Comparison of ENCODE assay signal across 14 cellular contexts in the genomic region with DNA sequence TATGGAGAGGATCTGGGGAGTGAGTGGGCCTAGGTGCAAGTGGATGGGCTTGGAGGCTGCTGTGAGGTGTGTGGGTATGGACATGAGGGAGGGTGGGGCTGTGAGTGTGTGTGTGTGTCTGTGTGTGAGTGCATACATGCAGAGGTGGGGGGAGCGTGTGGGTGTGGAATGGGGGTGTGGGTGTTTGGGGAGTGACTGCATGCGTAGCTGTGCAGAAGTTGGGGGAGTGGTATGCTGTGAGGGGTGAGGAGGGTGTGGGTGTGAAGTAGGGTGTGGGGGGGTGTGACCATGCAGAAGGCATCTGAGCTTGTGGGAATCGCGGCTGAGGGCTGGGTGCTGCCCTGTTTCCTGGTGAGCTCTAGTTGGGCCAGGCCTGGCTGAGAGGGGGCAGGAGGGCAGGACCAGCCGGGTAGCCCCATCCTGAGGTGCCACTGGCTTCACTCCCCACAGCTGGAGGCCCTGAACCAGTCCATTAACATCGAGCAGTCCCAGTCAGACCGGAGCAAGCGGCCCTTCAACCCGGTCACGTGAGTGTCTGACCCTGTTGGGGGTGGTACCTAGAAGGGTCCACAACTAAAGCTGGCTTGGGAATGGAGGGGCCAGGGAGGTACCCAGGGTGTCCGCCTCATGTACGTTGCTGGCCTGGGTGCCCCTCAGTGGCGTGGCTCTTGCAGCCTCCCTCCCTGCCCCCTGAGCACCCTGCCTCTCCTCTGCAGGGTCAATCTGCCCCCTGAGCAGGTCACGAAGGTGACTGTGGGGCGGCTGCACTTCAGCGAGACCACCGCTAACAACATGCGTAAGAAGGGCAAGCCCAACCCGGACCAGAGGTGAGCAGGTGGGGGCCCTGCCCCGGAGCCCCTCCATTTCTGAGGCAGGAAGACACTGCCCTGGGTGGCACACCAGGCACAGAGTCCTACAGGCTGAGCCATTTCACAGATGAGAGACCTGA. TPM values are rescaled to one million over a fixed set of nuclear protein-coding genes. Genes with fewer than 3 reads are reported as not detected.
DNase-seq lines count a peak whose midpoint lies in the region; ATAC-seq and TF ChIP-seq lines count a peak whose summit lies in the region.
"Had no signal": no experiment of that assay in that cellular context is flagged by ENCODE, and none has a peak within 500 bp of the region (broad histone marks: within the 10 kb centered on the region; RNA-seq: fewer than 3 reads in every experiment).

No MANE protein-coding gene starts in this region.

- H3K36me3 Mint-ChIP-seq in immature natural killer cell, result no peaks in the 10 kb centered on the region
- H3K36me3 Mint-ChIP-seq: T-cell had no signal

- H3K18ac ChIP-seq in trophoblast cell (ENCODE audit: low read length), result no peak overlapping the region

- H3K4me2 ChIP-seq in trophoblast cell (ENCODE audit: low read length) (no peak overlapping the region), mammary epithelial cell (ENCODE audit: insufficient read depth, low read depth, low read length) (no peak overlapping the region)

- no peaks in the 10 kb centered on the region for H4K20me1 ChIP-seq in mammary epithelial cell (ENCODE audit: insufficient read depth, low read length)

- H3K4me3 ChIP-seq in NT2/D1 (ENCODE audit: insufficient read length, low read depth), result no peak overlapping the region
- H3K4me3 ChIP-seq in trophoblast cell (ENCODE audit: low read depth, low read length), result peak overlapping the region; percentile 5
- no peak overlapping the region for H3K4me3 ChIP-seq in mammary epithelial cell (replicated peaks in 1 of 3; ENCODE audit: insufficient read depth in 1 of 3, low read depth in 2 of 3, low read length in 3 of 3)
- H3K4me3 ChIP-seq: heart left ventricle, pancreas, upper lobe of left lung had no signal

- no peak overlapping the region for H2AFZ ChIP-seq in trophoblast cell (ENCODE audit: insufficient read depth, low read length, poor library complexity)
- H2AFZ ChIP-seq in mammary epithelial cell (ENCODE audit: low read depth, low read length), result no peak overlapping the region

- no peak for TF ChIP-seq CTCF in mammary epithelial cell (conservative IDR thresholded peaks at IDR 0.05 in 1 of 2, IDR thresholded peaks at IDR 0.05 in 1 of 2; ENCODE audit: extremely low read depth in 1 of 2, insufficient read depth in 1 of 2, low read depth in 1 of 2, low read length in 2 of 2)
- no peak for TF ChIP-seq CTCF in GM13976 (IDR thresholded peaks at IDR 0.05; ENCODE audit: borderline replicate concordance, control extremely low read depth, extremely low read depth, insufficient read depth, missing control alignments)

- no CpG with 5 or more reads among the region's 20 CpGs for WGBS in trophoblast cell (ENCODE audit: extremely low coverage, insufficient coverage, insufficient read length)
- 95% methylated on average over 11 of the region's 20 CpGs for WGBS in mammary epithelial cell (ENCODE audit: low coverage, missing lambda C conversion rate)

- H4K12ac ChIP-seq in trophoblast cell (ENCODE audit: low read depth, low read length), result no peak overlapping the region

- CTCF ChIA-PET in mammary epithelial cell (lab: Charles Lee; ENCODE audit: low non-redundant PET), result no interaction called here

- dilution Hi-C loops in mammary epithelial cell (cut with HindIII; ENCODE audit: low sequenced_read_pairs), result no loop called here

- peak overlapping the region; percentile 6 for H2AK5ac ChIP-seq in trophoblast cell (ENCODE audit: low read length)

- H3K27ac Mint-ChIP-seq in immature natural killer cell, result peak overlapping the region in 5 of 6 donors; percentile 60 to 88 (median 66)
- H3K27ac Mint-ChIP-seq: T-cell had no signal

- peak; percentile 33 for DNase-seq in NK-92 treated with Interleukin-12 subunit alpha and Interleukin-12 subunit beta, amount 100 ng/mL, for 24 hours (lab: John Stamatoyannopoulos, UW)
- no peak for DNase-seq in NK-92 (lab: John Stamatoyannopoulos, UW; ENCODE audit: unreplicated experiment)
- DNase-seq in NT2/D1 (ENCODE audit: low read depth, low spot score), result no peak
- DNase-seq in immature natural killer cell, result peak; percentile 53 to 58 (median 56)
- no peak for DNase-seq in trophoblast cell
- no peak for DNase-seq in mammary epithelial cell
- DNase-seq in GM13976 (ENCODE audit: low spot score), result no peak
- DNase-seq: NCI-H187 treated with DMSO at 0.1 percent for 48 hours had no signal

- no peak for ATAC-seq in GM21723 (IDR thresholded peaks at IDR 0.05; ENCODE audit: unreplicated experiment)

- no peaks in the 10 kb centered on the region for H3K9me3 ChIP-seq in NT2/D1 (ENCODE audit: insufficient read depth, low read length)
- peaks cover 5% of the 10 kb centered on the region for H3K9me3 ChIP-seq in trophoblast cell (ENCODE audit: insufficient read depth, low read depth, low read length)
- no peaks in the 10 kb centered on the region for H3K9me3 ChIP-seq in mammary epithelial cell (replicated peaks; ENCODE audit: insufficient read depth, low read length)
- H3K9me3 ChIP-seq: heart left ventricle, pancreas, upper lobe of left lung had no signal

- no peak overlapping the region for H4K91ac ChIP-seq in trophoblast cell (ENCODE audit: low read depth, low read length)

- no peak overlapping the region for H4K8ac ChIP-seq in trophoblast cell (ENCODE audit: low read depth, low read length)

- H3K4me1 ChIP-seq in NT2/D1 (ENCODE audit: insufficient read depth, insufficient read length), result peaks cover 49% of the 10 kb centered on the region
- peaks cover 23 to 33% of the 10 kb centered on the region in 2 experiments for H3K4me1 ChIP-seq in trophoblast cell (ENCODE audit: control insufficient read depth in 1 of 2, insufficient read depth in 2 of 2, low read length in 2 of 2)
- H3K4me1 ChIP-seq in mammary epithelial cell (ENCODE audit: insufficient read depth, low read length), result peaks cover 11% of the 10 kb centered on the region

- H3K79me1 ChIP-seq in trophoblast cell (ENCODE audit: low read length), result peaks cover 22% of the 10 kb centered on the region

- H3K9me3 Mint-ChIP-seq in immature natural killer cell, result no peaks in the 10 kb centered on the region
- H3K9me3 Mint-ChIP-seq: T-cell had no signal

- H2BK120ac ChIP-seq in trophoblast cell (ENCODE audit: insufficient read depth, low read length, poor library complexity), result no peak overlapping the region

- no peak overlapping the region for H3K4ac ChIP-seq in trophoblast cell (ENCODE audit: low read depth, low read length)

- no peaks in the 10 kb centered on the region for H3K27me3 ChIP-seq in NT2/D1 (ENCODE audit: insufficient read depth, insufficient read length)
- no peaks in the 10 kb centered on the region for H3K27me3 ChIP-seq in trophoblast cell (ENCODE audit: insufficient read depth, low read length)
- no peaks in the 10 kb centered on the region for H3K27me3 ChIP-seq in mammary epithelial cell (ENCODE audit: insufficient read depth, low read length)
- H3K27me3 ChIP-seq: brain microvascular endothelial cell, heart left ventricle, pancreas, upper lobe of left lung had no signal

- intact Hi-C loops in mammary epithelial cell (cut with micrococcal nuclease), result loop anchor here (1.0 kb wide), 1 partner anchor 29 kb away; no protein-coding TSS in a partner anchor

- H3K4me3 Mint-ChIP-seq in immature natural killer cell, result peak overlapping the region; percentile 56 to 81 (median 75)

- BruUV-seq in mammary epithelial cell (replicated peaks; lab: Mats Ljungman, UMichigan), result no TSS peak

- H3K4me1 Mint-ChIP-seq in immature natural killer cell, result peaks cover 25 to 39% of the 10 kb centered on the region in 2 donors

- peaks cover 80% of the 10 kb centered on the region for H3K36me3 ChIP-seq in NT2/D1 (ENCODE audit: insufficient read depth, insufficient read length, low read length)
- H3K36me3 ChIP-seq in trophoblast cell (ENCODE audit: control insufficient read depth in 1 of 2, insufficient read depth in 2 of 2, low read length in 2 of 2), result peaks cover 11 to 15% of the 10 kb centered on the region in 2 experiments
- H3K36me3 ChIP-seq in mammary epithelial cell (ENCODE audit: insufficient read depth, low read length), result no peaks in the 10 kb centered on the region
- H3K36me3 ChIP-seq: heart left ventricle, upper lobe of left lung had no signal

- peaks cover 0 to 4% (median 2%) of the 10 kb centered on the region in 3 donors for H3K27me3 Mint-ChIP-seq in immature natural killer cell (ENCODE audit: low read depth in 3 of 3)

- H3K9ac ChIP-seq in NT2/D1 (ENCODE audit: insufficient read length, low read depth), result peak overlapping the region; percentile 62
- H3K9ac ChIP-seq in trophoblast cell (ENCODE audit: low read length), result no peak overlapping the region
- no peak overlapping the region for H3K9ac ChIP-seq in mammary epithelial cell (ENCODE audit: insufficient read depth, low read length)

- H3K27ac ChIP-seq in trophoblast cell (ENCODE audit: low read depth, low read length) (no peak overlapping the region), mammary epithelial cell (ENCODE audit: insufficient read depth, low read depth, low read length) (no peak overlapping the region)
- H3K27ac ChIP-seq: brain microvascular endothelial cell, upper lobe of left lung had no signal

- in situ Hi-C loops in mammary epithelial cell (cut with MboI; ENCODE audit: low sequenced_read_pairs in 2 of 2) (loop anchor here in 1 of 2 donors (25.0 kb wide), 2 partner anchors 286 to 936 kb away; a partner anchor contains a TSS), GM13976 (cut with MboI; ENCODE audit: low sequenced_read_pairs, unreplicated experiment) (no loop called here)

- H3K14ac ChIP-seq in trophoblast cell (ENCODE audit: low read length), result no peak overlapping the region

- H2BK12ac ChIP-seq in trophoblast cell (ENCODE audit: low read length), result no peak overlapping the region

- H3K79me2 ChIP-seq in trophoblast cell (ENCODE audit: control insufficient read depth, insufficient read depth, low read length, poor library complexity) (peaks cover 6% of the 10 kb centered on the region), mammary epithelial cell (ENCODE audit: insufficient read depth, low read length) (no peaks in the 10 kb centered on the region)

- no peak overlapping the region for H3K23ac ChIP-seq in trophoblast cell (ENCODE audit: low read length)

- H2BK5ac ChIP-seq in trophoblast cell (ENCODE audit: low read depth, low read length, poor library complexity), result no peak overlapping the region

RNA-seq across cellular contexts. Expression of a gene that starts 16.5 kb away (rescaled TPM):
- 100 to 1,000 TPM; 160 to 274 (median 225) TPM for polyA plus RNA-seq in immature natural killer cell
- 246 and 256 TPM in 2 replicates for polyA plus RNA-seq in trophoblast cell (2013)
- total RNA-seq in mammary epithelial cell, result 10 to 100 TPM; 48.2 to 99.7 TPM
- 202 TPM for polyA plus RNA-seq in mammary epithelial cell
- 79.7 TPM for polyA minus RNA-seq in mammary epithelial cell

RNA-seq across cellular contexts. Expression of a gene that starts 16.8 kb away (rescaled TPM):
- 10 to 100 TPM; 20.3 to 31.3 (median 24.6) TPM for polyA plus RNA-seq in immature natural killer cell
- 53.9 and 58.2 TPM in 2 replicates for polyA plus RNA-seq in trophoblast cell (2013)
- 10 to 100 TPM; 11.7 to 46.1 TPM for total RNA-seq in mammary epithelial cell
- polyA plus RNA-seq in mammary epithelial cell, result 65.0 TPM
- 96.1 TPM for polyA minus RNA-seq in mammary epithelial cell

RNA-seq across cellular contexts. Expression of a gene that starts 23.4 kb away (rescaled TPM):
- 1 to 10 TPM in 1 of 3 donors, under 1 TPM in 1, not detected in 1; 0.43 to 2.4 TPM for polyA plus RNA-seq in immature natural killer cell
- polyA plus RNA-seq in trophoblast cell (2013), result 9.8 and 10.4 TPM in 2 replicates
- total RNA-seq in mammary epithelial cell, result under 1 TPM; under 0.01 to 0.26 TPM
- polyA plus RNA-seq in mammary epithelial cell, result 0.16 TPM
- not detected for polyA minus RNA-seq in mammary epithelial cell

RNA-seq across cellular contexts. Expression of a gene that starts 40.9 kb away (rescaled TPM):
- polyA plus RNA-seq in immature natural killer cell (10 to 100 TPM; 11.5 to 18.7 (median 17.7) TPM), mammary epithelial cell (56.1 TPM)
- 83.8 and 84.0 TPM in 2 replicates for polyA plus RNA-seq in trophoblast cell (2013)
- total RNA-seq in mammary epithelial cell, result 10 to 100 TPM; 32.9 to 38.8 TPM
- 31.0 TPM for polyA minus RNA-seq in mammary epithelial cell

RNA-seq across cellular contexts. Expression of a gene that starts 52.2 kb away (rescaled TPM):
- polyA plus RNA-seq in immature natural killer cell (10 to 100 TPM; 21.9 to 28.7 (median 22.0) TPM), mammary epithelial cell (314 TPM)
- 538 and 565 TPM in 2 replicates for polyA plus RNA-seq in trophoblast cell (2013)
- total RNA-seq in mammary epithelial cell, result 100 to 1,000 TPM in 1 of 2 donors, 10 to 100 TPM in 1; 70.7 to 222 TPM
- polyA minus RNA-seq in mammary epithelial cell, result 502 TPM

Comparison
In these comparisons a context has a peak if more than half of its experiments do, and no peak if none do; other contexts are left out.
1. DNase-seq: peak in NK-92 treated with Interleukin-12 subunit alpha and Interleukin-12 subunit beta, amount 100 ng/mL, for 24 hours (single experiment) and immature natural killer cell (3 of 3); none in NK-92 (single experiment), NT2/D1 (single experiment), trophoblast cell (0 of 2), mammary epithelial cell (single experiment) and GM13976 (single experiment).